Comparison of ENCODE assay signal across 8 cellular contexts in genomic region chr4:176377705-176378302, GRCh38. TPM values are rescaled to one million over a fixed set of nuclear protein-coding genes. Genes with fewer than 3 reads are reported as not detected.
DNase-seq lines count a peak whose midpoint lies in the region; ATAC-seq, FAIRE-seq and TF ChIP-seq lines count a peak whose summit lies in the region.

No MANE protein-coding gene starts in this region.

- H3K27ac Mint-ChIP-seq in endothelial cell (ENCODE audit: unreplicated experiment): no peak overlapping the region
- no peak overlapping the region for H3K27ac Mint-ChIP-seq in activated CD4-positive, alpha-beta T cell treated with anti-CD3 and anti-CD28 coated beads, Interleukin-2, amount 10 ng/mL, durations not matched to agents 7 days and 5 days

- intact Hi-C loops in transverse colon (cut with DNase I; ENCODE audit: low total_unique reads): no loop called here

- H3K36me3 Mint-ChIP-seq in endothelial cell (ENCODE audit: low read depth, unreplicated experiment): no peaks in the 10 kb centered on the region
- H3K36me3 Mint-ChIP-seq in activated CD4-positive, alpha-beta T cell treated with anti-CD3 and anti-CD28 coated beads, Interleukin-2, amount 10 ng/mL, durations not matched to agents 7 days and 5 days (ENCODE audit: low read depth): no peaks in the 10 kb centered on the region

- H3K27me3 ChIP-seq in transverse colon: no peaks in the 10 kb centered on the region

- POLR2A ChIA-PET in A549 (lab: Yijun Ruan, JAX): interaction anchor here (1.0 kb wide), 1 partner anchor 65 kb away, joined by 3 read pairs; no protein-coding TSS in a partner anchor
- POLR2A ChIA-PET in activated CD4-positive, alpha-beta T cell treated with anti-CD3 and anti-CD28 coated beads, Interleukin-2, amount 10 ng/mL, durations not matched to agents 7 days and 5 days (lab: Charles Lee): no interaction called here

- DNase-seq in A549 (ENCODE audit: low read depth in 1 of 2, low spot score in 1 of 2) (peak in 1 of 2 experiments; percentile 47), NCI-H1930 (lab: John Stamatoyannopoulos, UW) (peak; percentile 11 to 17), endothelial cell (ENCODE audit: low spot score) (no peak), transverse colon (no peak), COLO829 (ENCODE audit: low spot score) (no peak)
- no peak for DNase-seq in activated CD4-positive, alpha-beta T cell treated with anti-CD3 and anti-CD28 coated beads, Interleukin-2, amount 10 ng/mL, durations not matched to agents 7 days and 5 days

- TF ChIP-seq POLR2A in A549 (IDR thresholded peaks at IDR 0.05; ENCODE audit: low read length): no peak
- no peak for TF ChIP-seq POLR2A in GM18505 (IDR thresholded peaks at IDR 0.05; ENCODE audit: borderline replicate concordance, extremely low read depth, insufficient read depth, insufficient read length)
- no peak for TF ChIP-seq POLR2A in transverse colon (IDR thresholded peaks at IDR 0.05)

- in situ Hi-C loops in transverse colon (cut with MboI; ENCODE audit: low pct_ligation_motif_present in 1 of 4, low pct_unique_long_range_greater_than_20kb in 1 of 4, low sequenced_read_pairs in 3 of 4): loop anchor here in 3 of 4 donors (10.0 to 25.0 kb wide), 3 partner anchors 657 to 667 kb away; no protein-coding TSS in a partner anchor

- TF ChIP-seq CTCF in A549 (IDR thresholded peaks at IDR 0.05) (peak; percentile 69), endothelial cell (IDR thresholded peaks at IDR 0.05; ENCODE audit: unreplicated experiment) (peak; percentile 28), transverse colon (IDR thresholded peaks at IDR 0.05) (peak in 4 of 5 experiments; percentile 6 to 23 (median 19))

- no peak overlapping the region for H3K4me3 Mint-ChIP-seq in endothelial cell (ENCODE audit: unreplicated experiment)
- no peak overlapping the region for H3K4me3 Mint-ChIP-seq in activated CD4-positive, alpha-beta T cell treated with anti-CD3 and anti-CD28 coated beads, Interleukin-2, amount 10 ng/mL, durations not matched to agents 7 days and 5 days

- no peaks in the 10 kb centered on the region for H3K36me3 ChIP-seq in transverse colon

- H3K27ac ChIP-seq in A549 (peak overlapping the region; percentile 29 to 76; a peak in 4 of 6 replicates), transverse colon (no peak overlapping the region)

- no peaks in the 10 kb centered on the region for H3K9me3 Mint-ChIP-seq in endothelial cell (ENCODE audit: unreplicated experiment)
- H3K9me3 Mint-ChIP-seq in activated CD4-positive, alpha-beta T cell treated with anti-CD3 and anti-CD28 coated beads, Interleukin-2, amount 10 ng/mL, durations not matched to agents 7 days and 5 days: no peaks in the 10 kb centered on the region

- FAIRE-seq in A549 (lab: Jason Lieb, UNC): peak; percentile 95

- H3K4me1 Mint-ChIP-seq in endothelial cell (ENCODE audit: unreplicated experiment): no peaks in the 10 kb centered on the region
- H3K4me1 Mint-ChIP-seq in activated CD4-positive, alpha-beta T cell treated with anti-CD3 and anti-CD28 coated beads, Interleukin-2, amount 10 ng/mL, durations not matched to agents 7 days and 5 days: no peaks in the 10 kb centered on the region

- peak; percentile 87 to 88 for TF ChIP-seq RAD21 in A549 (conservative IDR thresholded peaks at IDR 0.05 in 1 of 2, IDR thresholded peaks at IDR 0.05 in 1 of 2)

- WGBS in A549 (ENCODE audit: missing lambda C conversion rate): 56% methylated on average over 2 of the region's 2 CpGs
- 79 to 81% methylated on average over 2 of the region's 2 CpGs for WGBS in transverse colon (ENCODE audit: low coverage in 1 of 2), 2 donors

- H3K4me3 ChIP-seq in A549: no peak overlapping the region
- H3K4me3 ChIP-seq in transverse colon: no peak overlapping the region

- CTCF ChIA-PET in A549 (lab: Yijun Ruan, JAX): interaction anchor here (0.5 to 5.1 kb wide), 24 partner anchors 10 to 1351 kb away, joined by 3 to 35 read pairs (median 4); partner anchors contain the start of gene VEGFC
- CTCF ChIA-PET in activated CD4-positive, alpha-beta T cell treated with anti-CD3 and anti-CD28 coated beads, Interleukin-2, amount 10 ng/mL, durations not matched to agents 7 days and 5 days (lab: Charles Lee): interaction anchor here (1.6 kb wide), 1 partner anchor 670 kb away, joined by 4 read pairs; no protein-coding TSS in a partner anchor

- H3K27me3 Mint-ChIP-seq in endothelial cell (ENCODE audit: unreplicated experiment): no peaks in the 10 kb centered on the region
- H3K27me3 Mint-ChIP-seq in activated CD4-positive, alpha-beta T cell treated with anti-CD3 and anti-CD28 coated beads, Interleukin-2, amount 10 ng/mL, durations not matched to agents 7 days and 5 days: peaks cover 6% of the 10 kb centered on the region

- H3K4me1 ChIP-seq in A549: peaks cover 10% of the 10 kb centered on the region
- H3K4me1 ChIP-seq in transverse colon: no peaks in the 10 kb centered on the region

- ATAC-seq in A549: peak; percentile 34 to 83; a peak in 3 of 6 replicates
- peak; percentile 91 for ATAC-seq in GM18505 (IDR thresholded peaks at IDR 0.05; ENCODE audit: unreplicated experiment)
- peak; percentile 90 for ATAC-seq in HG02678 (IDR thresholded peaks at IDR 0.05; ENCODE audit: unreplicated experiment)

- peak overlapping the region; percentile 27; the same call in 1 of the 3 replicates for H3K4me2 ChIP-seq in A549

- H3K9me3 ChIP-seq in A549 (no peaks in the 10 kb centered on the region), transverse colon (no peaks in the 10 kb centered on the region)

- TF ChIP-seq EP300 in A549 (IDR thresholded peaks at IDR 0.05): no peak
- no peak for TF ChIP-seq EP300 in transverse colon (IDR thresholded peaks at IDR 0.05; ENCODE audit: low read depth)

TF ChIP-seq in A549, 52 proteins besides CTCF, POLR2A, EP300 and RAD21:
- TF ChIP-seq KDM5A (IDR thresholded peaks at IDR 0.05) (no peak), HOXA7 (CRISPR knock-in tag; IDR thresholded peaks at IDR 0.05) (no peak), SMC3 (IDR thresholded peaks at IDR 0.05) (peak; percentile 84)

RNA-seq across cellular contexts. Expression of gene SPCS3, which starts 58.0 kb away (rescaled TPM):
- 35.7 and 44.5 TPM in 2 replicates for polyA plus RNA-seq in A549 (2011; rRNA removed)
- 11.2 and 14.2 TPM in 2 replicates for polyA plus RNA-seq in A549 (2012; cell fraction: cytosol; rRNA removed)
- polyA plus RNA-seq in A549 (2012; cell fraction: nucleus; rRNA removed): 10.2 and 11.6 TPM in 2 replicates
- polyA plus RNA-seq in A549 (2017; fragmentation: RNase III; extraction: RNeasy Plus Mini Kit Qiagen cat#74134 plus additional on column Dnase treatment): 31.3 to 33.2 TPM (median 32.9 TPM) in 3 replicates
- polyA minus RNA-seq in A549 (2011; rRNA and poly(A)+ RNA removed): 11.0 and 11.5 TPM in 2 replicates
- total RNA-seq in endothelial cell (ENCODE audit: unreplicated experiment): 173 TPM
- 10 to 100 TPM; 23.2 to 77.8 (median 33.8) TPM for total RNA-seq in transverse colon
- total RNA-seq in activated CD4-positive, alpha-beta T cell treated with anti-CD3 and anti-CD28 coated beads, Interleukin-2, amount 10 ng/mL, durations not matched to agents 7 days and 5 days: 100 to 1,000 TPM; 154 to 186 TPM

Comparison
In these comparisons a context has a peak if more than half of its experiments do, and no peak if none do; other contexts are left out.
1. DNase-seq: peak in NCI-H1930 (2 of 2); none in endothelial cell (single experiment), transverse colon (single experiment), activated CD4-positive, alpha-beta T cell treated with anti-CD3 and anti-CD28 coated beads, Interleukin-2, amount 10 ng/mL, durations not matched to agents 7 days and 5 days (single experiment) and COLO829 (single experiment).
2. H3K27ac ChIP-seq: peak in A549 (2 of 2); none in transverse colon (0 of 4).
3. CTCF ChIP-seq: peak in every context shown above with its lines; median percentile 69 in A549; 28 in endothelial cell; 19 in transverse colon.
4. Peak in every context shown above with its lines, with median percentiles within 50 percentile points of each other: ATAC-seq.